2 cellular contexts compared by ENCODE assay signal in genomic region chr15:69002783-69003182, GRCh38.
TF ChIP-seq lines count a peak whose summit lies in the region.

No MANE protein-coding gene starts in this region.

TF ChIP-seq in A549, 52 proteins besides CTCF, POLR2A, EP300 and RAD21 (continued from another document):
- TF ChIP-seq ZFP36 (IDR thresholded peaks at IDR 0.05; ENCODE audit: borderline replicate concordance, partially characterized antibody) (no peak), EHF (CRISPR knock-in tag; IDR thresholded peaks at IDR 0.05) (no peak), EHMT2 (IDR thresholded peaks at IDR 0.05; ENCODE audit: low read depth) (no peak), HMGXB4 (CRISPR knock-in tag; IDR thresholded peaks at IDR 0.05; ENCODE audit: borderline replicate concordance) (no peak), PBX3 (IDR thresholded peaks at IDR 0.05) (no peak), SREBF2 (IDR thresholded peaks at IDR 0.05) (no peak), FOSL2 (IDR thresholded peaks at IDR 0.05) (no peak), FOSL2 (CRISPR knock-in tag; IDR thresholded peaks at IDR 0.05) (no peak), GATA3 (IDR thresholded peaks at IDR 0.05; ENCODE audit: borderline replicate concordance) (no peak), CHD2 (IDR thresholded peaks at IDR 0.05; ENCODE audit: low read length, partially characterized antibody) (no peak), MYC (IDR thresholded peaks at IDR 0.05; ENCODE audit: borderline replicate concordance, low read length) (no peak), ATOH8 (CRISPR knock-in tag; IDR thresholded peaks at IDR 0.05; ENCODE audit: low read depth) (no peak)

TF ChIP-seq in K562, 482 proteins besides CTCF, POLR2A, EP300 and RAD21 (continued from another document):
- TF ChIP-seq USF1 (CRISPR knock-in tag; IDR thresholded peaks at IDR 0.05) (no peak), TAF9B (IDR thresholded peaks at IDR 0.05; ENCODE audit: partially characterized antibody) (no peak), PTRF (tag; IDR thresholded peaks at IDR 0.05) (0 out of 2 replicates have a peak, but pooled peaks have one; percentile 58), HMG20B (CRISPR knock-in tag; IDR thresholded peaks at IDR 0.05) (no peak), ZNF592 (IDR thresholded peaks at IDR 0.05) (peak; percentile 66; the same call in 1 of the 2 replicates), PTTG1 (tag; IDR thresholded peaks at IDR 0.05; ENCODE audit: low read depth) (peak; percentile 63), DACH1 (IDR thresholded peaks at IDR 0.05; ENCODE audit: partially characterized antibody) (no peak), KDM2B (CRISPR knock-in tag; IDR thresholded peaks at IDR 0.05) (no peak), DMBX1 (CRISPR knock-in tag; IDR thresholded peaks at IDR 0.05; ENCODE audit: borderline replicate concordance) (0 out of 2 replicates have a peak, but pooled peaks have one; percentile 66), SMAD4 (CRISPR knock-in tag; conservative IDR thresholded peaks at IDR 0.05) (no peak), GTF2A2 (tag; IDR thresholded peaks at IDR 0.05) (0 out of 2 replicates have a peak, but pooled peaks have one; percentile 29)
TF ChIP-seq in K562: peak in this region for 6.
